ENCODE assay signal across 21 cellular contexts in genomic region chr14:21866479-21866878, GRCh38.
DNase-seq lines count a peak whose midpoint lies in the region; ATAC-seq and TF ChIP-seq lines count a peak whose summit lies in the region.
"Had no signal": no experiment of that assay in that cellular context is flagged by ENCODE, and none has a peak within 500 bp of the region (broad histone marks: within the 10 kb centered on the region; RNA-seq: fewer than 3 reads in every experiment).

No MANE protein-coding gene starts in this region.

- peak overlapping the region; percentile 28 for H3K4me3 Mint-ChIP-seq in activated CD8-positive, alpha-beta memory T cell treated with anti-CD3 and anti-CD28 coated beads, Interleukin-2, amount 10 ng/mL, durations not matched to agents 7 days and 5 days
- H3K4me3 Mint-ChIP-seq in activated naive CD8-positive, alpha-beta T cell treated with anti-CD3 and anti-CD28 coated beads, Interleukin-2, amount 50 U/mL, for 24 hours = peak overlapping the region; percentile 50

- H3K4me1 Mint-ChIP-seq in activated CD8-positive, alpha-beta memory T cell treated with anti-CD3 and anti-CD28 coated beads, Interleukin-2, amount 10 ng/mL, durations not matched to agents 7 days and 5 days = peaks cover 17% of the 10 kb centered on the region
- H3K4me1 Mint-ChIP-seq in activated naive CD8-positive, alpha-beta T cell treated with anti-CD3 and anti-CD28 coated beads, Interleukin-2, amount 50 U/mL, for 24 hours = peaks cover 32% of the 10 kb centered on the region

- no peak for DNase-seq in activated CD8-positive, alpha-beta memory T cell treated with anti-CD3 and anti-CD28 coated beads, Interleukin-2, amount 10 ng/mL, durations not matched to agents 7 days and 5 days
- no peak for DNase-seq in activated CD8-positive, alpha-beta memory T cell treated with anti-CD3 and anti-CD28 coated beads, Interleukin-2, amount 50 U/mL, for 4 hours
- DNase-seq in LHCN-M2 (ENCODE audit: low read depth) (peak; percentile 17), lung microvascular endothelial cell (ENCODE audit: low read depth in 2 of 2) (peak; percentile 47 to 61), body of pancreas (no peak)
- DNase-seq in activated naive CD8-positive, alpha-beta T cell treated with anti-CD3 and anti-CD28 coated beads, Interleukin-2, amount 50 U/mL, for 24 hours = no peak
- DNase-seq: activated CD4-positive, alpha-beta T cell treated with anti-CD3 and anti-CD28 coated beads for 1 hour; BE2C; GOT3; naive thymus-derived CD4-positive, alpha-beta T cell; NCI-H1092 treated with DMSO at 0.1 percent for 48 hours; NCI-H2029 treated with DMSO at 0.1 percent for 48 hours; OCI-M1; SHP77; stimulated activated CD4-positive, alpha-beta T cell treated with anti-CD3 and anti-CD28 coated beads, Interleukin-4, amount 100 ng/mL, for 4 hours; stomach; SW 1271 had no signal

- H3K27me3 ChIP-seq in body of pancreas = no peaks in the 10 kb centered on the region
- H3K27me3 ChIP-seq: BE2C, tibial nerve had no signal

- no peaks in the 10 kb centered on the region for H3K4me1 ChIP-seq in body of pancreas
- H3K4me1 ChIP-seq: BE2C, stomach, tibial nerve had no signal

- peak overlapping the region; percentile 40 for H3K27ac Mint-ChIP-seq in activated CD8-positive, alpha-beta memory T cell treated with anti-CD3 and anti-CD28 coated beads, Interleukin-2, amount 10 ng/mL, durations not matched to agents 7 days and 5 days
- H3K27ac Mint-ChIP-seq in activated naive CD8-positive, alpha-beta T cell treated with anti-CD3 and anti-CD28 coated beads, Interleukin-2, amount 50 U/mL, for 24 hours = peak overlapping the region; percentile 81

- no peaks in the 10 kb centered on the region for H3K9me3 ChIP-seq in body of pancreas
- H3K9me3 ChIP-seq: BE2C, stomach had no signal

- H3K9me3 Mint-ChIP-seq in activated CD8-positive, alpha-beta memory T cell treated with anti-CD3 and anti-CD28 coated beads, Interleukin-2, amount 10 ng/mL, durations not matched to agents 7 days and 5 days (ENCODE audit: low read depth) = no peaks in the 10 kb centered on the region
- H3K9me3 Mint-ChIP-seq in activated naive CD8-positive, alpha-beta T cell treated with anti-CD3 and anti-CD28 coated beads, Interleukin-2, amount 50 U/mL, for 24 hours = no peaks in the 10 kb centered on the region

- H3K27ac ChIP-seq in body of pancreas = no peak overlapping the region
- H3K27ac ChIP-seq: coronary artery, stomach, tibial nerve had no signal

- no peaks in the 10 kb centered on the region for H3K36me3 ChIP-seq in body of pancreas (replicated peaks in 1 of 2; ENCODE audit: insufficient read depth in 1 of 2, low read depth in 2 of 2)
- H3K36me3 ChIP-seq: BE2C, stomach, tibial nerve had no signal

- no peaks in the 10 kb centered on the region for H3K27me3 Mint-ChIP-seq in activated CD8-positive, alpha-beta memory T cell treated with anti-CD3 and anti-CD28 coated beads, Interleukin-2, amount 10 ng/mL, durations not matched to agents 7 days and 5 days
- no peaks in the 10 kb centered on the region for H3K27me3 Mint-ChIP-seq in activated naive CD8-positive, alpha-beta T cell treated with anti-CD3 and anti-CD28 coated beads, Interleukin-2, amount 50 U/mL, for 24 hours

- TF ChIP-seq CTCF in body of pancreas (IDR thresholded peaks at IDR 0.05) = no peak

- no peak for TF ChIP-seq POLR2A in body of pancreas (IDR thresholded peaks at IDR 0.05)

- intact Hi-C loops in body of pancreas (cut with DNase I) = no loop called here

- H3K36me3 Mint-ChIP-seq in activated CD8-positive, alpha-beta memory T cell treated with anti-CD3 and anti-CD28 coated beads, Interleukin-2, amount 10 ng/mL, durations not matched to agents 7 days and 5 days = no peaks in the 10 kb centered on the region
- no peaks in the 10 kb centered on the region for H3K36me3 Mint-ChIP-seq in activated naive CD8-positive, alpha-beta T cell treated with anti-CD3 and anti-CD28 coated beads, Interleukin-2, amount 50 U/mL, for 24 hours (ENCODE audit: low read depth)

- ATAC-seq in activated CD8-positive, alpha-beta memory T cell treated with anti-CD3 and anti-CD28 coated beads, Interleukin-2, amount 10 ng/mL, durations not matched to agents 7 days and 5 days = no peak
- ATAC-seq in activated naive CD8-positive, alpha-beta T cell treated with anti-CD3 and anti-CD28 coated beads, Interleukin-2, amount 50 U/mL, for 24 hours = no peak
- ATAC-seq in HG03159 (IDR thresholded peaks at IDR 0.05; ENCODE audit: unreplicated experiment) (no peak), HG03095 (IDR thresholded peaks at IDR 0.05; ENCODE audit: unreplicated experiment) (no peak), body of pancreas (no peak)
- ATAC-seq: naive thymus-derived CD4-positive, alpha-beta T cell had no signal

- CTCF ChIA-PET in activated CD8-positive, alpha-beta memory T cell treated with anti-CD3 and anti-CD28 coated beads, Interleukin-2, amount 10 ng/mL, durations not matched to agents 7 days and 5 days (lab: Charles Lee) = no interaction called here

- no peak overlapping the region for H3K4me3 ChIP-seq in body of pancreas
- H3K4me3 ChIP-seq: coronary artery, stomach, tibial nerve had no signal

Comparison
In these comparisons a context has a peak if more than half of its experiments do, and no peak if none do; other contexts are left out.
1. DNase-seq: peak in LHCN-M2 (single experiment) and lung microvascular endothelial cell (2 of 2); none in activated CD8-positive, alpha-beta memory T cell treated with anti-CD3 and anti-CD28 coated beads, Interleukin-2, amount 10 ng/mL, durations not matched to agents 7 days and 5 days (single experiment), activated CD8-positive, alpha-beta memory T cell treated with anti-CD3 and anti-CD28 coated beads, Interleukin-2, amount 50 U/mL, for 4 hours (single experiment), activated naive CD8-positive, alpha-beta T cell treated with anti-CD3 and anti-CD28 coated beads, Interleukin-2, amount 50 U/mL, for 24 hours (single experiment) and body of pancreas (0 of 4).